In genomic region chr6:170256641-170257040, GRCh38 we compare ENCODE assay signal across 21 cellular contexts. TPM values are rescaled to one million over a fixed set of nuclear protein-coding genes. Genes with fewer than 3 reads are reported as not detected.
DNase-seq lines count a peak whose midpoint lies in the region; ATAC-seq, FAIRE-seq and TF ChIP-seq lines count a peak whose summit lies in the region.
"Had no signal": no experiment of that assay in that cellular context is flagged by ENCODE, and none has a peak within 500 bp of the region (broad histone marks: within the 10 kb centered on the region; RNA-seq: fewer than 3 reads in every experiment).

No MANE protein-coding gene starts in this region.

- H3K36me3 ChIP-seq in HepG2 (replicated peaks in 1 of 2; ENCODE audit: control insufficient read depth in 1 of 2, insufficient read depth in 2 of 2, low read length in 2 of 2): no peaks in the 10 kb centered on the region
- no peaks in the 10 kb centered on the region for H3K36me3 ChIP-seq in sigmoid colon
- H3K36me3 ChIP-seq: BE2C, HAP-1 had no signal

- TF ChIP-seq CTCF in natural killer cell (IDR thresholded peaks at IDR 0.05) (no peak), HepG2 (CRISPR knock-in tag; IDR thresholded peaks at IDR 0.05) (no peak), sigmoid colon (IDR thresholded peaks at IDR 0.05) (no peak)
- TF ChIP-seq CTCF in activated CD8-positive, alpha-beta T cell treated with anti-CD3 and anti-CD28 coated beads for 36 hours (IDR thresholded peaks at IDR 0.05): no peak

- no peaks in the 10 kb centered on the region for H3K9me3 ChIP-seq in HepG2 (ENCODE audit: low read length)
- H3K9me3 ChIP-seq in sigmoid colon: no peaks in the 10 kb centered on the region
- H3K9me3 ChIP-seq: BE2C, HAP-1 had no signal

- H3K4me1 Mint-ChIP-seq in natural killer cell treated with Interleukin-12 subunit alpha and Interleukin-12 subunit beta and Interleukin-15 and Interleukin-18, amount 100 ng/mL, for 72 hours (ENCODE audit: low read depth in 2 of 2): no peaks in the 10 kb centered on the region
- H3K4me1 Mint-ChIP-seq in natural killer cell: peaks cover 0 to 5% of the 10 kb centered on the region in 2 donors
- no peaks in the 10 kb centered on the region for H3K4me1 Mint-ChIP-seq in activated CD8-positive, alpha-beta T cell treated with anti-CD3 and anti-CD28 coated beads for 36 hours (ENCODE audit: low read depth)
- H3K4me1 Mint-ChIP-seq: CD4-positive, CD25-positive, alpha-beta regulatory T cell; CD8-positive, alpha-beta memory T cell had no signal

- POLR2A ChIA-PET in HepG2 (lab: Yijun Ruan, JAX): no interaction called here
- POLR2A ChIA-PET in activated CD8-positive, alpha-beta T cell treated with anti-CD3 and anti-CD28 coated beads for 36 hours (lab: Charles Lee): no interaction called here

- peaks cover 25 to 27% of the 10 kb centered on the region in 2 donors for H3K27me3 Mint-ChIP-seq in natural killer cell treated with Interleukin-12 subunit alpha and Interleukin-12 subunit beta and Interleukin-15 and Interleukin-18, amount 100 ng/mL, for 72 hours
- H3K27me3 Mint-ChIP-seq in natural killer cell (ENCODE audit: low read depth in 2 of 2): peaks cover 35 to 50% of the 10 kb centered on the region in 2 donors
- no peaks in the 10 kb centered on the region for H3K27me3 Mint-ChIP-seq in activated CD8-positive, alpha-beta T cell treated with anti-CD3 and anti-CD28 coated beads for 36 hours

- no peak overlapping the region for H3K27ac Mint-ChIP-seq in natural killer cell treated with Interleukin-12 subunit alpha and Interleukin-12 subunit beta and Interleukin-15 and Interleukin-18, amount 100 ng/mL, for 72 hours
- H3K27ac Mint-ChIP-seq in natural killer cell: no peak overlapping the region
- H3K27ac Mint-ChIP-seq in activated CD8-positive, alpha-beta T cell treated with anti-CD3 and anti-CD28 coated beads for 36 hours: no peak overlapping the region
- H3K27ac Mint-ChIP-seq: CD4-positive, CD25-positive, alpha-beta regulatory T cell; CD8-positive, alpha-beta memory T cell had no signal

- no peaks in the 10 kb centered on the region for H3K79me2 ChIP-seq in HepG2 (ENCODE audit: insufficient read depth, low read length)

- H3K9me3 Mint-ChIP-seq in natural killer cell treated with Interleukin-12 subunit alpha and Interleukin-12 subunit beta and Interleukin-15 and Interleukin-18, amount 100 ng/mL, for 72 hours: no peaks in the 10 kb centered on the region
- no peaks in the 10 kb centered on the region for H3K9me3 Mint-ChIP-seq in natural killer cell
- no peaks in the 10 kb centered on the region for H3K9me3 Mint-ChIP-seq in activated CD8-positive, alpha-beta T cell treated with anti-CD3 and anti-CD28 coated beads for 36 hours
- H3K9me3 Mint-ChIP-seq: CD8-positive, alpha-beta memory T cell; IgD-negative memory B cell had no signal

- 19% methylated on average over 19 of the region's 21 CpGs for WGBS in HepG2 (ENCODE audit: low lambda C conversion rate)
- 94 to 95% methylated on average over 21 of the region's 21 CpGs for WGBS in sigmoid colon, 2 donors

- intact Hi-C loops in natural killer cell (cut with micrococcal nuclease): no loop called here
- intact Hi-C loops in HepG2 (cut with micrococcal nuclease; ENCODE audit: unreplicated experiment): no loop called here
- intact Hi-C loops in sigmoid colon (cut with DNase I): no loop called here
- intact Hi-C loops in activated CD8-positive, alpha-beta T cell treated with anti-CD3 and anti-CD28 coated beads for 36 hours (cut with micrococcal nuclease): no loop called here

- peaks cover 20 to 83% of the 10 kb centered on the region in 2 experiments; a peak in 4 of 5 replicates for H3K27me3 ChIP-seq in HepG2 (ENCODE audit: control insufficient read depth in 1 of 2, insufficient read depth in 2 of 2, low read length in 2 of 2)
- H3K27me3 ChIP-seq in sigmoid colon: no peaks in the 10 kb centered on the region
- H3K27me3 ChIP-seq: BE2C had no signal

- FAIRE-seq in HepG2 (lab: Jason Lieb, UNC): no peak
- FAIRE-seq: A204.1, GM12878, H1, HTR-8/SVneo had no signal

- no peak overlapping the region for H3K4me2 ChIP-seq in HepG2 (ENCODE audit: low read depth, low read length)

- no peak overlapping the region for H2AFZ ChIP-seq in HepG2 (ENCODE audit: low read length)

- peak; percentile 37 for DNase-seq in natural killer cell treated with Interleukin-12 subunit alpha and Interleukin-12 subunit beta and Interleukin-15 and Interleukin-18, amount 100 ng/mL, for 72 hours (ENCODE audit: low spot score)
- no peak for DNase-seq in natural killer cell
- DNase-seq in HepG2 (ENCODE audit: low spot score): no peak
- peak; percentile 41 for DNase-seq in sigmoid colon
- no peak for DNase-seq in SIG-M5 (lab: John Stamatoyannopoulos, UW)
- DNase-seq in activated CD8-positive, alpha-beta T cell treated with anti-CD3 and anti-CD28 coated beads for 36 hours: no peak
- DNase-seq: ACHN; BE2C; C1 segment of cervical spinal cord; CD4-positive, CD25-positive, alpha-beta regulatory T cell; COR-L47; DMS 273 treated with DMSO at 0.1 percent for 48 hours; DND-41; EL had no signal

- no TSS peak for BruUV-seq in HepG2 (replicated peaks; lab: Mats Ljungman, UMichigan)

- no peaks in the 10 kb centered on the region for H3K36me3 Mint-ChIP-seq in natural killer cell treated with Interleukin-12 subunit alpha and Interleukin-12 subunit beta and Interleukin-15 and Interleukin-18, amount 100 ng/mL, for 72 hours
- no peaks in the 10 kb centered on the region for H3K36me3 Mint-ChIP-seq in natural killer cell
- no peaks in the 10 kb centered on the region for H3K36me3 Mint-ChIP-seq in activated CD8-positive, alpha-beta T cell treated with anti-CD3 and anti-CD28 coated beads for 36 hours (ENCODE audit: low read depth)
- H3K36me3 Mint-ChIP-seq: CD4-positive, CD25-positive, alpha-beta regulatory T cell; CD8-positive, alpha-beta memory T cell; IgD-negative memory B cell had no signal

- no peaks in the 10 kb centered on the region for H4K20me1 ChIP-seq in HepG2 (ENCODE audit: insufficient read depth, low read length)

- no peak for ATAC-seq in natural killer cell treated with Interleukin-12 subunit alpha and Interleukin-12 subunit beta and Interleukin-15 and Interleukin-18, amount 100 ng/mL, for 72 hours
- ATAC-seq in natural killer cell (no peak), HepG2 (no peak)
- no peak for ATAC-seq in activated CD8-positive, alpha-beta T cell treated with anti-CD3 and anti-CD28 coated beads for 36 hours
- ATAC-seq: GM12878 had no signal

- TF ChIP-seq POLR2A in HepG2 (IDR thresholded peaks at IDR 0.05; ENCODE audit: insufficient read depth in 1 of 2, low read depth in 2 of 2, low read length in 2 of 2): no peak
- TF ChIP-seq POLR2A in sigmoid colon (IDR thresholded peaks at IDR 0.05): no peak

- in situ Hi-C loops in HepG2 (cut with HindIII; ENCODE audit: extremely low pct_ligation_motif_present, low pct_unique_long_range_greater_than_20kb): no loop called here

- H3K4me3 ChIP-seq in HepG2 (replicated peaks in 1 of 3; ENCODE audit: insufficient read depth in 1 of 3, low read depth in 2 of 3, low read length in 3 of 3): no peak overlapping the region
- no peak overlapping the region for H3K4me3 ChIP-seq in sigmoid colon
- H3K4me3 ChIP-seq: GM12878, HAP-1 had no signal

- H3K27ac ChIP-seq in HepG2 (ENCODE audit: extremely low read length, insufficient read depth, low read length) (no peak overlapping the region), sigmoid colon (no peak overlapping the region)

- CTCF ChIA-PET in HepG2 (lab: Yijun Ruan, JAX; ENCODE audit: low intra/inter-chr PET ratio, low total read pairs): no interaction called here
- CTCF ChIA-PET in activated CD8-positive, alpha-beta T cell treated with anti-CD3 and anti-CD28 coated beads for 36 hours (lab: Charles Lee): no interaction called here

- TF ChIP-seq RAD21 in HepG2 (CRISPR knock-in tag; IDR thresholded peaks at IDR 0.05): no peak

- H3K4me3 Mint-ChIP-seq in natural killer cell treated with Interleukin-12 subunit alpha and Interleukin-12 subunit beta and Interleukin-15 and Interleukin-18, amount 100 ng/mL, for 72 hours: no peak overlapping the region
- no peak overlapping the region for H3K4me3 Mint-ChIP-seq in natural killer cell
- no peak overlapping the region for H3K4me3 Mint-ChIP-seq in activated CD8-positive, alpha-beta T cell treated with anti-CD3 and anti-CD28 coated beads for 36 hours
- H3K4me3 Mint-ChIP-seq: CD4-positive, CD25-positive, alpha-beta regulatory T cell; CD8-positive, alpha-beta memory T cell; IgD-negative memory B cell had no signal

- H3K4me1 ChIP-seq in HepG2 (ENCODE audit: insufficient read depth, low read length) (no peaks in the 10 kb centered on the region), sigmoid colon (no peaks in the 10 kb centered on the region)
- H3K4me1 ChIP-seq: BE2C, HAP-1 had no signal

- TF ChIP-seq EP300 in HepG2 (IDR thresholded peaks at IDR 0.05; ENCODE audit: low read depth in 2 of 2, low read length in 2 of 2) (no peak), HepG2 (CRISPR knock-in tag; IDR thresholded peaks at IDR 0.05; ENCODE audit: borderline replicate concordance) (no peak), sigmoid colon (IDR thresholded peaks at IDR 0.05) (no peak)

- no peak overlapping the region for H3K9ac ChIP-seq in HepG2 (ENCODE audit: insufficient read depth, low read depth, low read length)

RNA-seq across cellular contexts. Expression of gene DLL1, which starts 34.2 kb away (rescaled TPM):
- under 1 TPM; 0.12 to 0.61 TPM for total RNA-seq in natural killer cell treated with Interleukin-12 subunit alpha and Interleukin-12 subunit beta and Interleukin-15 and Interleukin-18, amount 100 ng/mL, for 72 hours
- total RNA-seq in natural killer cell (10 to 100 TPM in 1 of 3 donors, 1 to 10 TPM in 2; 4.3 to 16.9 (median 6.0) TPM), HepG2 (2016; rRNA removed; fragmentation: Illumina TruSeq; extraction: Trizol) (not detected in 2 replicates), sigmoid colon (1 to 10 TPM; 1.1 to 8.4 (median 5.1) TPM)
- total RNA-seq in HepG2 (2016; cell fraction: cytosol; rRNA removed; fragmentation: Illumina TruSeq; extraction: Trizol; ENCODE audit: low read depth): not detected in 2 replicates
- not detected in 2 replicates for total RNA-seq in HepG2 (2016; cell fraction: insoluble cytoplasmic fraction; rRNA removed; fragmentation: Illumina TruSeq; extraction: Trizol)
- not detected in 2 replicates for total RNA-seq in HepG2 (2016; cell fraction: membrane; rRNA removed; fragmentation: Illumina TruSeq; extraction: Trizol)
- not detected in 2 replicates for total RNA-seq in HepG2 (2016; cell fraction: nucleus; rRNA removed; fragmentation: Illumina TruSeq; extraction: Trizol)
- polyA plus RNA-seq in HepG2 (2011; rRNA removed) (not detected in 2 replicates), sigmoid colon (10 to 100 TPM in 1 of 3 donors, 1 to 10 TPM in 2; 3.0 to 13.6 (median 3.5) TPM)
- not detected in 2 replicates for polyA plus RNA-seq in HepG2 (2011; cell fraction: cytosol; rRNA removed)
- 0.10 TPM in 2 replicates for polyA plus RNA-seq in HepG2 (2011; cell fraction: nucleus; rRNA removed)
- not detected in 2 replicates for polyA plus RNA-seq in HepG2 (2012)
- not detected in 2 replicates for polyA plus RNA-seq in HepG2 (2016; cell fraction: cytosol; fragmentation: Illumina TruSeq; extraction: Trizol; ENCODE audit: low read depth)
- polyA plus RNA-seq in HepG2 (2016; cell fraction: insoluble cytoplasmic fraction; fragmentation: Illumina TruSeq; extraction: Trizol; ENCODE audit: low read depth): not detected in 2 replicates
- not detected in 2 replicates for polyA plus RNA-seq in HepG2 (2016; cell fraction: membrane; fragmentation: Illumina TruSeq; extraction: Trizol; ENCODE audit: low read depth)
- not detected in 2 replicates for polyA plus RNA-seq in HepG2 (2016; cell fraction: nucleus; fragmentation: Illumina TruSeq; extraction: Trizol; ENCODE audit: insufficient read depth, low read depth)
- not detected in 2 replicates for polyA minus RNA-seq in HepG2 (2011; rRNA and poly(A)+ RNA removed; ENCODE audit: low replicate concordance)
- polyA minus RNA-seq in HepG2 (2011; cell fraction: cytosol; rRNA and poly(A)+ RNA removed): not detected in 2 replicates
- polyA minus RNA-seq in HepG2 (2011; cell fraction: nucleus; rRNA and poly(A)+ RNA removed): not detected in 2 replicates
- 1 to 10 TPM; 1.9 to 2.4 TPM for total RNA-seq in activated CD8-positive, alpha-beta T cell treated with anti-CD3 and anti-CD28 coated beads for 36 hours

RNA-seq across cellular contexts. Expression of gene FAM120B, which starts 49.9 kb away (rescaled TPM):
- 10 to 100 TPM; 19.9 to 28.0 TPM for total RNA-seq in natural killer cell treated with Interleukin-12 subunit alpha and Interleukin-12 subunit beta and Interleukin-15 and Interleukin-18, amount 100 ng/mL, for 72 hours
- total RNA-seq in natural killer cell (10 to 100 TPM; 37.8 to 55.6 (median 39.9) TPM), HepG2 (2016; rRNA removed; fragmentation: Illumina TruSeq; extraction: Trizol) (10.7 and 18.3 TPM in 2 replicates), sigmoid colon (10 to 100 TPM; 29.6 to 55.0 (median 45.7) TPM)
- total RNA-seq in HepG2 (2016; cell fraction: cytosol; rRNA removed; fragmentation: Illumina TruSeq; extraction: Trizol; ENCODE audit: low read depth): 14.5 and 14.8 TPM in 2 replicates
- 10.1 and 18.3 TPM in 2 replicates for total RNA-seq in HepG2 (2016; cell fraction: insoluble cytoplasmic fraction; rRNA removed; fragmentation: Illumina TruSeq; extraction: Trizol)
- total RNA-seq in HepG2 (2016; cell fraction: membrane; rRNA removed; fragmentation: Illumina TruSeq; extraction: Trizol): 18.9 and 22.2 TPM in 2 replicates
- total RNA-seq in HepG2 (2016; cell fraction: nucleus; rRNA removed; fragmentation: Illumina TruSeq; extraction: Trizol): 16.8 and 19.1 TPM in 2 replicates
- polyA plus RNA-seq in HepG2 (2011; rRNA removed) (9.2 and 10.8 TPM in 2 replicates), sigmoid colon (10 to 100 TPM in 1 of 3 donors, 1 to 10 TPM in 2; 5.5 to 12.1 (median 9.0) TPM)
- 6.1 and 6.8 TPM in 2 replicates for polyA plus RNA-seq in HepG2 (2011; cell fraction: cytosol; rRNA removed)
- polyA plus RNA-seq in HepG2 (2011; cell fraction: nucleus; rRNA removed): 11.2 and 14.9 TPM in 2 replicates
- polyA plus RNA-seq in HepG2 (2012): 10.6 and 12.8 TPM in 2 replicates
- 1.4 and 1.6 TPM in 2 replicates for polyA plus RNA-seq in HepG2 (2016; cell fraction: cytosol; fragmentation: Illumina TruSeq; extraction: Trizol; ENCODE audit: low read depth)
- polyA plus RNA-seq in HepG2 (2016; cell fraction: insoluble cytoplasmic fraction; fragmentation: Illumina TruSeq; extraction: Trizol; ENCODE audit: low read depth): 21.6 TPM in 2 replicates
- polyA plus RNA-seq in HepG2 (2016; cell fraction: membrane; fragmentation: Illumina TruSeq; extraction: Trizol; ENCODE audit: low read depth): 2.6 and 3.5 TPM in 2 replicates
- polyA plus RNA-seq in HepG2 (2016; cell fraction: nucleus; fragmentation: Illumina TruSeq; extraction: Trizol; ENCODE audit: insufficient read depth, low read depth): 17.9 and 21.0 TPM in 2 replicates
- 18.9 and 22.3 TPM in 2 replicates for polyA minus RNA-seq in HepG2 (2011; rRNA and poly(A)+ RNA removed; ENCODE audit: low replicate concordance)
- 8.3 and 10.0 TPM in 2 replicates for polyA minus RNA-seq in HepG2 (2011; cell fraction: cytosol; rRNA and poly(A)+ RNA removed)
- 39.7 and 55.7 TPM in 2 replicates for polyA minus RNA-seq in HepG2 (2011; cell fraction: nucleus; rRNA and poly(A)+ RNA removed)
- total RNA-seq in activated CD8-positive, alpha-beta T cell treated with anti-CD3 and anti-CD28 coated beads for 36 hours: 10 to 100 TPM; 19.0 to 19.5 TPM

Comparison
In these comparisons a context has a peak if more than half of its experiments do, and no peak if none do; other contexts are left out.
1. DNase-seq: peak in natural killer cell treated with Interleukin-12 subunit alpha and Interleukin-12 subunit beta and Interleukin-15 and Interleukin-18, amount 100 ng/mL, for 72 hours (single experiment) and sigmoid colon (single experiment); none in natural killer cell (single experiment), HepG2 (single experiment), SIG-M5 (single experiment) and activated CD8-positive, alpha-beta T cell treated with anti-CD3 and anti-CD28 coated beads for 36 hours (single experiment).